ENCODE assay signal across 13 cellular contexts in genomic region chr5:36882250-36882649, GRCh38. TPM values are rescaled to one million over a fixed set of nuclear protein-coding genes. Genes with fewer than 3 reads are reported as not detected.
DNase-seq lines count a peak whose midpoint lies in the region; ATAC-seq and TF ChIP-seq lines count a peak whose summit lies in the region.
"Had no signal": no experiment of that assay in that cellular context is flagged by ENCODE, and none has a peak within 500 bp of the region (broad histone marks: within the 10 kb centered on the region; RNA-seq: fewer than 3 reads in every experiment).

No MANE protein-coding gene starts in this region.

- H3K9me3 ChIP-seq in smooth muscle cell (replicated peaks; ENCODE audit: low read depth): no peaks in the 10 kb centered on the region
- H3K9me3 ChIP-seq: gastroesophageal sphincter, thoracic aorta had no signal

- H2AFZ ChIP-seq in smooth muscle cell (ENCODE audit: low read depth): no peak overlapping the region

- H3K4me2 ChIP-seq in smooth muscle cell: no peak overlapping the region

- peaks cover 100% of the 10 kb centered on the region for H3K79me2 ChIP-seq in smooth muscle cell (ENCODE audit: low read depth)

- ATAC-seq in GM18520 (IDR thresholded peaks at IDR 0.05; ENCODE audit: unreplicated experiment) (peak; percentile 36), GM21515 (IDR thresholded peaks at IDR 0.05; ENCODE audit: unreplicated experiment) (peak; percentile 41), HG03558 (IDR thresholded peaks at IDR 0.05; ENCODE audit: extremely low read depth, unreplicated experiment) (peak; percentile 37), foreskin keratinocyte (peak; percentile 11)
- ATAC-seq: gastroesophageal sphincter had no signal

- no peak overlapping the region for H3K9ac ChIP-seq in smooth muscle cell (ENCODE audit: low read depth)

- WGBS in smooth muscle cell (ENCODE audit: low lambda C conversion rate): 84% methylated on average over 3 of the region's 3 CpGs

- H3K36me3 ChIP-seq in H7 (replicated peaks; ENCODE audit: control insufficient read depth, insufficient read depth, low read length) (no peaks in the 10 kb centered on the region; the same call in 1 of the 2 replicates), smooth muscle cell (ENCODE audit: low read depth) (no peaks in the 10 kb centered on the region)
- H3K36me3 ChIP-seq: thoracic aorta had no signal

- no peak for TF ChIP-seq CTCF in foreskin keratinocyte (conservative IDR thresholded peaks at IDR 0.05)
- TF ChIP-seq CTCF in smooth muscle cell (IDR thresholded peaks at IDR 0.05; ENCODE audit: borderline replicate concordance, insufficient read depth, poor library complexity, severe bottlenecking): no peak

- H3K4me3 ChIP-seq in H7 (ENCODE audit: insufficient read depth, low read depth, low read length): no peak overlapping the region
- no peak overlapping the region for H3K4me3 ChIP-seq in smooth muscle cell
- H3K4me3 ChIP-seq: gastroesophageal sphincter, thoracic aorta had no signal

- DNase-seq in foreskin keratinocyte (no peak), NCI-H2107 (lab: John Stamatoyannopoulos, UW) (no peak), H7 (no peak), EL (no peak), smooth muscle cell (lab: John Stamatoyannopoulos, UW; ENCODE audit: unreplicated experiment) (no peak)
- DNase-seq: activated CD4-positive, alpha-beta T cell treated with anti-CD3 and anti-CD28 coated beads, Interleukin-2, amount 50 U/mL, for 1 hour; caudate nucleus; GDM1 had no signal

- H3K27ac ChIP-seq in foreskin keratinocyte: no peak overlapping the region
- no peak overlapping the region for H3K27ac ChIP-seq in smooth muscle cell (ENCODE audit: low read depth)
- H3K27ac ChIP-seq: gastroesophageal sphincter, thoracic aorta had no signal

- H3F3A ChIP-seq in smooth muscle cell (ENCODE audit: low read depth): no peaks in the 10 kb centered on the region

- peaks cover 98% of the 10 kb centered on the region for H4K20me1 ChIP-seq in smooth muscle cell (ENCODE audit: low read depth)

- H3K27me3 ChIP-seq in foreskin keratinocyte (no peaks in the 10 kb centered on the region), H7 (ENCODE audit: control insufficient read depth, insufficient read depth, low read length) (no peaks in the 10 kb centered on the region), smooth muscle cell (ENCODE audit: low read depth) (no peaks in the 10 kb centered on the region)
- H3K27me3 ChIP-seq: gastroesophageal sphincter had no signal

- H3K4me1 ChIP-seq in foreskin keratinocyte (peaks cover 18% of the 10 kb centered on the region), smooth muscle cell (ENCODE audit: low read depth) (peaks cover 26% of the 10 kb centered on the region)

RNA-seq across cellular contexts. Expression of gene NIPBL, which starts 5.7 kb away (rescaled TPM):
- total RNA-seq in foreskin keratinocyte (22.8 and 24.9 TPM in 2 replicates), smooth muscle cell (46.3 and 46.4 TPM in 2 replicates)
- polyA plus RNA-seq in foreskin keratinocyte (7.4 and 7.8 TPM in 2 replicates), smooth muscle cell (14.7 and 15.4 TPM in 2 replicates)
- 11.7 and 17.3 TPM in 2 replicates for total RNA-seq in H7 (2014; rRNA removed; shearing (Covaris generic))
